19 cellular contexts compared by ENCODE assay signal in the genomic region with DNA sequence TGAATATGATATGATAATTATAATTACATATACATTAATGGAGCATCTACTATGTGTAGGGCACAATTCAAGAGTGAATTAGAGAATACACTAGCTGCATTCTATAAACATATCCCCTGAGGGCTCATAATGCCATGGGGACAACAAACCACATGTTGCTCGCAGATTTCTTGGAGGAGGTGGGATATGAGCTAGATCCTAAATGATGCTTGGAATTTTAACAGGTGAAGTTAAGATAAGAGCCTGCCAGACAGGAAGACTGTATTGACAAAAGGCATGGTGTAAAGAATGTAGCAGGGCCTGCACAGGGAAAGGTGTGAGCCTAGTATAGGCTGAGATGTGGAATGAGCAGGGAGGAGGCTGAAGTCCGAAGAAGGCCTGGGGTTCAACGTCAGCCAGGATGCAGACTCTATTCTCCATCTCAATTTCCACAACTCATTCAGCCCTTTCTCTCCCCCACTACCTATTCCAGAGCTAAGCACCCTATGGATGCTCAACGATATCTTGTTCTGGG.
A peak's percentile ranks its signal among the peaks of the same experiment; 100 is the strongest.
DNase-seq lines count a peak whose midpoint lies in the region; ATAC-seq and TF ChIP-seq lines count a peak whose summit lies in the region.
"Had no signal": no experiment of that assay in that cellular context is flagged by ENCODE, and none has a peak within 500 bp of the region (broad histone marks: within the 10 kb centered on the region; RNA-seq: fewer than 3 reads in every experiment).

No MANE protein-coding gene starts in this region.

- no TSS peak for BruUV-seq in PC-3 (replicated peaks; lab: Mats Ljungman, UMichigan)

- no peak overlapping the region for H3K4me3 Mint-ChIP-seq in neural progenitor cell
- H3K4me3 Mint-ChIP-seq: CD14-positive monocyte; CD4-positive, alpha-beta memory T cell; CD4-positive, CD25-positive, alpha-beta regulatory T cell; CD8-positive, alpha-beta memory T cell had no signal

- no peaks in the 10 kb centered on the region for H3K9me3 ChIP-seq in PC-3 (ENCODE audit: low read length)
- no peaks in the 10 kb centered on the region for H3K9me3 ChIP-seq in upper lobe of right lung
- H3K9me3 ChIP-seq in neural progenitor cell (ENCODE audit: low read depth) = no peaks in the 10 kb centered on the region
- H3K9me3 ChIP-seq: BE2C had no signal

- H3K79me2 ChIP-seq in PC-3 (ENCODE audit: low read length) (no peaks in the 10 kb centered on the region), mesendoderm (ENCODE audit: control insufficient read depth, insufficient read depth, low read length) (no peaks in the 10 kb centered on the region), neural progenitor cell (ENCODE audit: low read depth) (no peaks in the 10 kb centered on the region)

- H3K9me2 ChIP-seq in PC-3 (replicated peaks; ENCODE audit: low read length) = no peaks in the 10 kb centered on the region

- CTCF ChIA-PET in PC-3 (lab: Charles Lee) = no interaction called here

- POLR2A ChIA-PET in PC-3 (lab: Charles Lee; ENCODE audit: unreplicated experiment) = no interaction called here

- H3K36me3 ChIP-seq in PC-3 (ENCODE audit: low read depth, low read length) (no peaks in the 10 kb centered on the region), mesendoderm (ENCODE audit: control insufficient read depth, insufficient read depth, low read length) (no peaks in the 10 kb centered on the region), upper lobe of right lung (no peaks in the 10 kb centered on the region), neural progenitor cell (no peaks in the 10 kb centered on the region)
- H3K36me3 ChIP-seq: BE2C had no signal

- H3K27me3 Mint-ChIP-seq in neural progenitor cell (ENCODE audit: insufficient read depth, low read depth) = peaks cover 3% of the 10 kb centered on the region
- H3K27me3 Mint-ChIP-seq: CD4-positive, alpha-beta memory T cell; CD4-positive, CD25-positive, alpha-beta regulatory T cell had no signal

- H3K4me1 Mint-ChIP-seq in neural progenitor cell = no peaks in the 10 kb centered on the region
- H3K4me1 Mint-ChIP-seq: CD14-positive monocyte; CD4-positive, alpha-beta memory T cell; CD4-positive, CD25-positive, alpha-beta regulatory T cell; CD8-positive, alpha-beta memory T cell had no signal

- no peak overlapping the region for H3K4me3 ChIP-seq in PC-3 (ENCODE audit: low read length)
- no peak overlapping the region for H3K4me3 ChIP-seq in mesendoderm (ENCODE audit: low read length)
- H3K4me3 ChIP-seq in upper lobe of right lung = no peak overlapping the region
- H3K4me3 ChIP-seq in neural progenitor cell = no peak overlapping the region
- H3K4me3 ChIP-seq: BLaER1 had no signal

- H3K27me3 ChIP-seq in PC-3 (ENCODE audit: low read length) (no peaks in the 10 kb centered on the region), mesendoderm (ENCODE audit: insufficient read depth, low read length, poor library complexity) (no peaks in the 10 kb centered on the region), upper lobe of right lung (no peaks in the 10 kb centered on the region), neural progenitor cell (no peaks in the 10 kb centered on the region)
- H3K27me3 ChIP-seq: BE2C, BLaER1 had no signal

- H3K79me1 ChIP-seq in mesendoderm (ENCODE audit: low read length) = no peaks in the 10 kb centered on the region

- H3K27ac ChIP-seq in PC-3 (ENCODE audit: low read length) (no peak overlapping the region), mesendoderm (ENCODE audit: low read depth, low read length) (peak overlapping the region; percentile 61), upper lobe of right lung (no peak overlapping the region), neural progenitor cell (no peak overlapping the region), substantia nigra (ENCODE audit: low read depth, low read length, poor library complexity, severe bottlenecking) (no peak overlapping the region)
- H3K27ac ChIP-seq: BLaER1 had no signal

- no peak overlapping the region for H3K23ac ChIP-seq in mesendoderm (ENCODE audit: low read length)

- H4K8ac ChIP-seq in mesendoderm (ENCODE audit: low read depth, low read length) = no peak overlapping the region

- no peak overlapping the region for H2AK5ac ChIP-seq in mesendoderm (ENCODE audit: low read length)

- peak overlapping the region; percentile 16 for H2BK120ac ChIP-seq in mesendoderm (ENCODE audit: low read depth, low read length)

- H3K9ac ChIP-seq in PC-3 (ENCODE audit: low read length) (no peak overlapping the region), mesendoderm (ENCODE audit: low read length) (no peak overlapping the region), neural progenitor cell (no peak overlapping the region)
- H3K9ac ChIP-seq: BLaER1 had no signal

- H3K27ac Mint-ChIP-seq in neural progenitor cell = no peak overlapping the region
- H3K27ac Mint-ChIP-seq: CD14-positive monocyte; CD4-positive, alpha-beta memory T cell; CD4-positive, CD25-positive, alpha-beta regulatory T cell; CD8-positive, alpha-beta memory T cell had no signal

- H4K5ac ChIP-seq in mesendoderm (ENCODE audit: low read length) = no peak overlapping the region

- H3K4me2 ChIP-seq in PC-3 (ENCODE audit: low read length) = no peak overlapping the region
- H3K4me2 ChIP-seq in mesendoderm (ENCODE audit: low read length) = no peak overlapping the region
- no peak overlapping the region for H3K4me2 ChIP-seq in neural progenitor cell
- H3K4me2 ChIP-seq: BLaER1 had no signal

- H2AFZ ChIP-seq in PC-3 (ENCODE audit: low read length) (no peak overlapping the region), neural progenitor cell (replicated peaks) (no peak overlapping the region)

- H3K18ac ChIP-seq in mesendoderm (ENCODE audit: low read length) = peak overlapping the region; percentile 33

- ATAC-seq in PC-3 = 0 out of 2 replicates have a peak, but pooled peaks have one; percentile 31
- peak; percentile 58 for ATAC-seq in upper lobe of right lung
- no peak for ATAC-seq in HG03469 (IDR thresholded peaks at IDR 0.05; ENCODE audit: unreplicated experiment)

- H3K56ac ChIP-seq in mesendoderm (ENCODE audit: low read length) = peak overlapping the region; percentile 84

- WGBS in mesendoderm (ENCODE audit: extremely low coverage, insufficient coverage, low lambda C conversion rate) = no CpG with 5 or more reads among the region's 4 CpGs

- peak overlapping the region; percentile 94 for H3K4ac ChIP-seq in mesendoderm (ENCODE audit: low read depth, low read length)

- peak; percentile 34 for DNase-seq in PC-3
- DNase-seq in mesendoderm = peak; percentile 97
- DNase-seq in upper lobe of right lung = no peak
- no peak for DNase-seq in neural progenitor cell (ENCODE audit: low spot score)
- no peak for DNase-seq in substantia nigra (lab: John Stamatoyannopoulos, UW)
- DNase-seq: 8988T; ACHN; BE2C; C1 segment of cervical spinal cord; Calu3; CD4-positive, alpha-beta memory T cell; CD4-positive, CD25-positive, alpha-beta regulatory T cell; CD8-positive, alpha-beta memory T cell; COR-L47; DMS79 treated with DMSO at 0.1 percent for 48 hours; GF-D8 had no signal

- H3K9me3 Mint-ChIP-seq in neural progenitor cell = peaks cover 10% of the 10 kb centered on the region

- peak overlapping the region; percentile 98 for H2BK5ac ChIP-seq in mesendoderm (ENCODE audit: low read length)

- TF ChIP-seq CTCF in PC-3 (conservative IDR thresholded peaks at IDR 0.05; ENCODE audit: low read depth, low read length) (no peak), upper lobe of right lung (IDR thresholded peaks at IDR 0.05) (no peak), neural progenitor cell (IDR thresholded peaks at IDR 0.05) (no peak)

- no peaks in the 10 kb centered on the region for H3K36me3 Mint-ChIP-seq in neural progenitor cell
- H3K36me3 Mint-ChIP-seq: CD4-positive, alpha-beta memory T cell; CD4-positive, CD25-positive, alpha-beta regulatory T cell had no signal

- intact Hi-C loops in PC-3 (cut with micrococcal nuclease) (no loop called here), upper lobe of right lung (cut with DNase I) (no loop called here)

- no peaks in the 10 kb centered on the region for H4K20me1 ChIP-seq in PC-3 (ENCODE audit: low read length)
- no peaks in the 10 kb centered on the region for H4K20me1 ChIP-seq in neural progenitor cell (ENCODE audit: low read depth)
- H4K20me1 ChIP-seq: BLaER1 had no signal

- H3F3A ChIP-seq in PC-3 (ENCODE audit: low read length, unreplicated experiment) (no peaks in the 10 kb centered on the region), neural progenitor cell (ENCODE audit: low read depth) (no peaks in the 10 kb centered on the region)

- no peak overlapping the region for H2BK15ac ChIP-seq in mesendoderm (replicated peaks; ENCODE audit: low read depth)

- no peaks in the 10 kb centered on the region for H3K4me1 ChIP-seq in PC-3 (ENCODE audit: insufficient read depth, low read length)
- peaks cover 4% of the 10 kb centered on the region for H3K4me1 ChIP-seq in mesendoderm (ENCODE audit: control insufficient read depth, low read depth, low read length)
- no peaks in the 10 kb centered on the region for H3K4me1 ChIP-seq in upper lobe of right lung
- H3K4me1 ChIP-seq in neural progenitor cell = no peaks in the 10 kb centered on the region
- H3K4me1 ChIP-seq: BE2C, BLaER1 had no signal

Comparison
In these comparisons a context has a peak if more than half of its experiments do, and no peak if none do; other contexts are left out.
1. DNase-seq: peak in PC-3 (single experiment) and mesendoderm (single experiment); none in upper lobe of right lung (single experiment), neural progenitor cell (single experiment) and substantia nigra (0 of 49).